ENCODE assay signal across 15 cellular contexts in genomic region chr4:134078230-134078914, GRCh38.
A peak's percentile ranks its signal among the peaks of the same experiment; 100 is the strongest.
DNase-seq lines count a peak whose midpoint lies in the region; ATAC-seq, FAIRE-seq and TF ChIP-seq lines count a peak whose summit lies in the region.
"Had no signal": no experiment of that assay in that cellular context is flagged by ENCODE, and none has a peak within 500 bp of the region (broad histone marks: within the 10 kb centered on the region; RNA-seq: fewer than 3 reads in every experiment).

No MANE protein-coding gene starts in this region.

- no peak overlapping the region for H3K4me3 ChIP-seq in colonic mucosa
- H3K4me3 ChIP-seq: BLaER1, psoas muscle had no signal

- no peak overlapping the region for H3K9ac ChIP-seq in colonic mucosa (ENCODE audit: low read depth in 2 of 2, low read length in 2 of 2)
- H3K9ac ChIP-seq: BLaER1 had no signal

- H3K27ac ChIP-seq in colonic mucosa: no peak overlapping the region
- H3K27ac ChIP-seq: BLaER1, psoas muscle had no signal

- FAIRE-seq in D721Med (lab: Jason Lieb, UNC): no peak
- FAIRE-seq: GM19239 had no signal

- DNase-seq in RPMI8226 (peak; percentile 2), DMS 273 (lab: John Stamatoyannopoulos, UW; ENCODE audit: unreplicated experiment) (no peak), colonic mucosa (no peak), D721Med (ENCODE audit: insufficient read length, low spot score) (no peak)
- DNase-seq: activated CD4-positive, alpha-beta T cell treated with anti-CD3 and anti-CD28 coated beads, Interleukin-2, amount 10 ng/mL, durations not matched to agents 24 days and 14 days; psoas muscle; stimulated activated CD4-positive, alpha-beta T cell treated with anti-CD3 and anti-CD28 coated beads, Interleukin-1b, Interleukin-23, amount 100 ng/mL, for 48 hours; stimulated activated naive B cell treated with anti-CD40 and anti-IgM and Interleukin-4, amounts not matched to agents 10 μg/mL and 1 μg/mL and 100 μg/mL, for 72 hours; T-helper 1 cell had no signal

- no peaks in the 10 kb centered on the region for H3K27me3 ChIP-seq in colonic mucosa
- H3K27me3 ChIP-seq: BLaER1 had no signal

- H3K36me3 ChIP-seq in colonic mucosa: no peaks in the 10 kb centered on the region
- H3K36me3 ChIP-seq: BLaER1 had no signal

- intact Hi-C loops in colonic mucosa (cut with DNase I): no loop called here

- H3K9me3 ChIP-seq in colonic mucosa: no peaks in the 10 kb centered on the region
- H3K9me3 ChIP-seq: BLaER1, psoas muscle had no signal

- ATAC-seq in GM18502 (IDR thresholded peaks at IDR 0.05; ENCODE audit: poor library complexity, unreplicated experiment) (peak; percentile 71), GM21423 (IDR thresholded peaks at IDR 0.05; ENCODE audit: unreplicated experiment) (peak; percentile 59), HG03159 (IDR thresholded peaks at IDR 0.05; ENCODE audit: unreplicated experiment) (peak; percentile 84), GM19023 (IDR thresholded peaks at IDR 0.05; ENCODE audit: unreplicated experiment) (no peak)
- ATAC-seq: psoas muscle; stimulated activated naive B cell treated with anti-CD40 and anti-IgM and Interleukin-4, amounts not matched to agents 10 μg/mL and 1 μg/mL and 100 μg/mL, for 72 hours had no signal

- TF ChIP-seq CTCF in colonic mucosa (IDR thresholded peaks at IDR 0.05): no peak
- TF ChIP-seq CTCF in D721Med (IDR thresholded peaks at IDR 0.05; ENCODE audit: insufficient read depth, missing control alignments): no peak

- H3K4me1 ChIP-seq in colonic mucosa: no peaks in the 10 kb centered on the region
- H3K4me1 ChIP-seq: BLaER1, psoas muscle had no signal
